ENCODE assay signal across 19 cellular contexts in the genomic region with DNA sequence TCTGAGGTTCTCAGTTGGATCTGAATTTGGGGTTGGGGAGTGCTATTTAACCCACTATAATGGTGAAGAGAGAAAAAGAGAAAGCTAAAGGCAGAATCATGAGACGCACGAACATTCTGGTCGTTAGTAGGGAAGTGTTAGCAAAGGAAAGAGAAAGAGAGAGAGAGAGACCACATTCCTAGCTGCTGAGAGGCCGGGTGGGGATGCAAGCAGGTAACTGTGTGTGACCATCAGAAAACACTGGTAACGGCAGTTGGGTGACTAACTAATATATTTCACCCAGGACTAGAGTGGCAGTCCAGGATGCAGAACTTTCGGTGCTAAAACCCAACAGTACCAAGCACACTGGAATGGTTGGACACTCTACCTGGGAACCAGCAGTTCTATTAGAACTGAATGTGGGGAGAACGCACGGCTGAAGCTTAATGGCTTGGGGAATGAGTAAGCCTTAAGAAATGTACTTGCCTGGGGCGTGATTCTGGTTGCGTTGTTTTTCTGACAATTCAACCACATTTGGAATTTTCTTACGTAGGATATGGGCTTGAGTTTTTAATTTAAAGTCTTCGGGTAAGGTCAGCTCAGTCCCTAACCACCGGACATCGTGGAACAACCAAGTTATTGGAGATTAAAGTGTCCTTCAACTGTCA.
DNase-seq lines count a peak whose midpoint lies in the region; ATAC-seq and TF ChIP-seq lines count a peak whose summit lies in the region.
"Had no signal": no experiment of that assay in that cellular context is flagged by ENCODE, and none has a peak within 500 bp of the region (broad histone marks: within the 10 kb centered on the region; RNA-seq: fewer than 3 reads in every experiment).

No MANE protein-coding gene starts in this region.

- intact Hi-C loops in Caco-2 (cut with micrococcal nuclease; ENCODE audit: unreplicated experiment): no loop called here

- peaks cover 22% of the 10 kb centered on the region for H3K4me1 Mint-ChIP-seq in Caco-2 (ENCODE audit: low read depth, unreplicated experiment)
- H3K4me1 Mint-ChIP-seq in mesothelial cell of epicardium: peaks cover 44% of the 10 kb centered on the region
- H3K4me1 Mint-ChIP-seq in immature natural killer cell: no peaks in the 10 kb centered on the region
- H3K4me1 Mint-ChIP-seq: activated T-helper 17 cell treated with anti-CD3 and anti-CD28 coated beads, Interleukin-2, amount 50 U/mL, for 72 hours; CD14-positive monocyte; central memory CD8-positive, alpha-beta T cell had no signal

- no TSS peak for BruUV-seq in Caco-2 (replicated peaks; lab: Mats Ljungman, UMichigan)

- peak overlapping the region; percentile 20 for H3K4me3 Mint-ChIP-seq in Caco-2 (ENCODE audit: unreplicated experiment)
- no peak overlapping the region for H3K4me3 Mint-ChIP-seq in mesothelial cell of epicardium
- no peak overlapping the region for H3K4me3 Mint-ChIP-seq in immature natural killer cell
- H3K4me3 Mint-ChIP-seq: activated T-helper 17 cell treated with anti-CD3 and anti-CD28 coated beads, Interleukin-2, amount 50 U/mL, for 72 hours; CD14-positive monocyte; central memory CD8-positive, alpha-beta T cell; GM23338; neural progenitor cell had no signal

- CTCF ChIA-PET in Caco-2 (lab: Charles Lee): no interaction called here

- DNase-seq in Caco-2: peak; percentile 41 to 63
- DNase-seq in LoVo (ENCODE audit: low spot score): peak; percentile 22
- peak; percentile 90 for DNase-seq in choroid plexus epithelial cell (ENCODE audit: low read depth)
- peak in 1 of 2 experiments; percentile 57 for DNase-seq in mesothelial cell of epicardium (ENCODE audit: low spot score in 2 of 2, unreplicated experiment in 2 of 2)
- no peak for DNase-seq in immature natural killer cell
- no peak for DNase-seq in DMS79 treated with DMSO at 0.1 percent for 48 hours (lab: John Stamatoyannopoulos, UW)
- no peak for DNase-seq in NCI-H1930 (lab: John Stamatoyannopoulos, UW)
- DNase-seq: activated CD4-positive, alpha-beta T cell treated with anti-CD3 and anti-CD28 coated beads for 4 hours; left colon; NCI-H1436; NCI-H748 treated with DMSO at 0.1 percent for 48 hours; SK-N-SH had no signal

- H3K9me3 ChIP-seq in Caco-2: no peaks in the 10 kb centered on the region
- H3K9me3 ChIP-seq: SK-N-SH had no signal

- POLR2A ChIA-PET in Caco-2 (lab: Charles Lee): interaction anchor here (0.6 kb wide), 1 partner anchor 99 kb away, joined by 5 read pairs; no protein-coding TSS in a partner anchor

- H3K9me3 Mint-ChIP-seq in Caco-2 (ENCODE audit: unreplicated experiment): no peaks in the 10 kb centered on the region
- no peaks in the 10 kb centered on the region for H3K9me3 Mint-ChIP-seq in mesothelial cell of epicardium
- H3K9me3 Mint-ChIP-seq in immature natural killer cell: no peaks in the 10 kb centered on the region
- H3K9me3 Mint-ChIP-seq: activated T-helper 17 cell treated with anti-CD3 and anti-CD28 coated beads, Interleukin-2, amount 50 U/mL, for 72 hours; central memory CD8-positive, alpha-beta T cell; GM23338; neural progenitor cell had no signal

- TF ChIP-seq CTCF in Caco-2 (IDR thresholded peaks at IDR 0.05; ENCODE audit: insufficient read depth in 1 of 2, low read depth in 1 of 2, low read length in 1 of 2, severe bottlenecking in 1 of 2, unreplicated experiment in 1 of 2): no peak
- no peak for TF ChIP-seq CTCF in choroid plexus epithelial cell (conservative IDR thresholded peaks at IDR 0.05; ENCODE audit: low read depth, low read length)
- no peak for TF ChIP-seq CTCF in mesothelial cell of epicardium (IDR thresholded peaks at IDR 0.05; ENCODE audit: unreplicated experiment)

- H3K4me3 ChIP-seq in Caco-2 (ENCODE audit: low read depth, low read length): no peak overlapping the region
- no peak overlapping the region for H3K4me3 ChIP-seq in choroid plexus epithelial cell (ENCODE audit: low read depth, low read length)
- H3K4me3 ChIP-seq: GM23338, neural progenitor cell had no signal

- H3K27me3 ChIP-seq in Caco-2 (replicated peaks; ENCODE audit: control insufficient read depth, insufficient read depth, low read length): no peaks in the 10 kb centered on the region
- H3K27me3 ChIP-seq: neural progenitor cell had no signal

- H3K27me3 Mint-ChIP-seq in Caco-2 (ENCODE audit: insufficient read depth, unreplicated experiment): no peaks in the 10 kb centered on the region
- H3K27me3 Mint-ChIP-seq in mesothelial cell of epicardium (ENCODE audit: low read depth): no peaks in the 10 kb centered on the region
- peaks cover 0 to 6% (median 2%) of the 10 kb centered on the region in 3 donors for H3K27me3 Mint-ChIP-seq in immature natural killer cell (ENCODE audit: low read depth in 3 of 3)

- H3K36me3 Mint-ChIP-seq in Caco-2 (ENCODE audit: insufficient read depth, unreplicated experiment) (no peaks in the 10 kb centered on the region), mesothelial cell of epicardium (no peaks in the 10 kb centered on the region), immature natural killer cell (no peaks in the 10 kb centered on the region)
- H3K36me3 Mint-ChIP-seq: CD14-positive monocyte, neural progenitor cell had no signal

- H3K4me1 ChIP-seq in Caco-2: peaks cover 34% of the 10 kb centered on the region
- H3K4me1 ChIP-seq: neural progenitor cell had no signal

- ATAC-seq in GM19395 (IDR thresholded peaks at IDR 0.05; ENCODE audit: unreplicated experiment): no peak
- ATAC-seq: activated T-helper 17 cell treated with anti-CD3 and anti-CD28 coated beads, Interleukin-2, amount 50 U/mL, for 72 hours; GM23338; HepG2; left colon had no signal

- H3K36me3 ChIP-seq in Caco-2 (ENCODE audit: control insufficient read depth, insufficient read depth, low read length): no peaks in the 10 kb centered on the region
- H3K36me3 ChIP-seq: neural progenitor cell had no signal

- H3K27ac Mint-ChIP-seq in Caco-2 (ENCODE audit: unreplicated experiment): peak overlapping the region; percentile 8
- peak overlapping the region; percentile 87 for H3K27ac Mint-ChIP-seq in mesothelial cell of epicardium
- no peak overlapping the region for H3K27ac Mint-ChIP-seq in immature natural killer cell
- H3K27ac Mint-ChIP-seq: activated T-helper 17 cell treated with anti-CD3 and anti-CD28 coated beads, Interleukin-2, amount 50 U/mL, for 72 hours; CD14-positive monocyte; GM23338; neural progenitor cell had no signal

Comparison
In these comparisons a context has a peak if more than half of its experiments do, and no peak if none do; other contexts are left out.
1. DNase-seq: peak in Caco-2 (2 of 2), LoVo (single experiment) and choroid plexus epithelial cell (single experiment); none in immature natural killer cell (0 of 3), DMS79 treated with DMSO at 0.1 percent for 48 hours (single experiment) and NCI-H1930 (0 of 2).
2. H3K27ac Mint-ChIP-seq: peak in Caco-2 (single experiment) and mesothelial cell of epicardium (single experiment); none in immature natural killer cell (0 of 6).